8 cellular contexts compared by ENCODE assay signal in genomic region chr20:50172347-50173013, GRCh38. TPM values are rescaled to one million over a fixed set of nuclear protein-coding genes. Genes with fewer than 3 reads are reported as not detected.
A peak's percentile ranks its signal among the peaks of the same experiment; 100 is the strongest.
DNase-seq lines count a peak whose midpoint lies in the region; ATAC-seq and TF ChIP-seq lines count a peak whose summit lies in the region.

No MANE protein-coding gene starts in this region.

- H3K27me3 ChIP-seq in Peyer's patch = no peaks in the 10 kb centered on the region
- no peaks in the 10 kb centered on the region for H3K27me3 ChIP-seq in uterus

- TF ChIP-seq POLR2A in Peyer's patch (IDR thresholded peaks at IDR 0.05) = peak; percentile 20 to 29
- no peak for TF ChIP-seq POLR2A in erythroblast (IDR thresholded peaks at IDR 0.05; ENCODE audit: low read length)
- TF ChIP-seq POLR2A in uterus (IDR thresholded peaks at IDR 0.05) = peak; percentile 53 to 63

- peaks cover 0 to 8% (median 0%) of the 10 kb centered on the region in 4 donors for H3K4me1 ChIP-seq in Peyer's patch
- peaks cover 0 to 10% of the 10 kb centered on the region in 2 donors for H3K4me1 ChIP-seq in uterus

- H3K9me3 ChIP-seq in Peyer's patch (no peaks in the 10 kb centered on the region), uterus (no peaks in the 10 kb centered on the region)

- TF ChIP-seq CTCF in Peyer's patch (IDR thresholded peaks at IDR 0.05) (no peak), uterus (IDR thresholded peaks at IDR 0.05) (peak in 1 of 4 experiments; percentile 17)

- DNase-seq in DMS79 treated with DMSO at 0.1 percent for 48 hours (lab: John Stamatoyannopoulos, UW) (peak; percentile 76), Peyer's patch (peak; percentile 25 to 85 (median 84)), erythroblast (lab: John Stamatoyannopoulos, UW) (peak; percentile 32 to 45), mucosa of gallbladder (ENCODE audit: low spot score) (peak; percentile 73), uterus (peak; percentile 81 to 83)
- no peak for DNase-seq in activated CD4-positive, alpha-beta T cell treated with anti-CD3 and anti-CD28 coated beads for 48 hours

- no peaks in the 10 kb centered on the region for H3K36me3 ChIP-seq in Peyer's patch
- no peaks in the 10 kb centered on the region for H3K36me3 ChIP-seq in uterus

- intact Hi-C loops in uterus (cut with DNase I; ENCODE audit: low total_unique reads) = loop anchor here (5.0 to 10.0 kb wide), 2 partner anchors 50 to 188 kb away; partner anchors contain the start of gene SNAI1

- H3K4me3 ChIP-seq in Peyer's patch (peak overlapping the region; percentile 22 to 54 (median 42)), uterus (peak overlapping the region; percentile 49 to 51)

- H3K27ac ChIP-seq in Peyer's patch = peak overlapping the region in 3 of 4 donors; percentile 29 to 72 (median 72)
- peak overlapping the region; percentile 79 to 85 for H3K27ac ChIP-seq in uterus

- ATAC-seq in GM18861 (IDR thresholded peaks at IDR 0.05; ENCODE audit: unreplicated experiment) (no peak), GM19452 (IDR thresholded peaks at IDR 0.05; ENCODE audit: unreplicated experiment) (no peak)

RNA-seq across cellular contexts. Expression of gene CEBPB, which starts 18.1 kb away (rescaled TPM):
- total RNA-seq in Peyer's patch = 10 to 100 TPM; 13.8 to 41.3 (median 27.8) TPM
- 87.4 TPM for total RNA-seq in mucosa of gallbladder
- total RNA-seq in uterus = 100 to 1,000 TPM in 1 of 4 donors, 10 to 100 TPM in 3; 15.6 to 100 (median 59.9) TPM

RNA-seq across cellular contexts. Expression of gene PEDS1, which starts 19.0 kb away (rescaled TPM):
- total RNA-seq in Peyer's patch = 10 to 100 TPM; 13.2 to 34.3 (median 24.5) TPM
- 28.6 TPM for total RNA-seq in mucosa of gallbladder
- total RNA-seq in uterus = 10 to 100 TPM in 1 of 4 donors, 1 to 10 TPM in 3; 1.5 to 19.8 (median 6.1) TPM

RNA-seq across cellular contexts. Expression of gene UBE2V1, which starts 59.5 kb away (rescaled TPM):
- total RNA-seq in Peyer's patch (100 to 1,000 TPM in 3 of 4 donors, 10 to 100 TPM in 1; 94.4 to 111 (median 105) TPM), mucosa of gallbladder (82.6 TPM), uterus (100 to 1,000 TPM in 1 of 4 donors, 10 to 100 TPM in 3; 45.6 to 124 (median 62.9) TPM)
